In the genomic region with DNA sequence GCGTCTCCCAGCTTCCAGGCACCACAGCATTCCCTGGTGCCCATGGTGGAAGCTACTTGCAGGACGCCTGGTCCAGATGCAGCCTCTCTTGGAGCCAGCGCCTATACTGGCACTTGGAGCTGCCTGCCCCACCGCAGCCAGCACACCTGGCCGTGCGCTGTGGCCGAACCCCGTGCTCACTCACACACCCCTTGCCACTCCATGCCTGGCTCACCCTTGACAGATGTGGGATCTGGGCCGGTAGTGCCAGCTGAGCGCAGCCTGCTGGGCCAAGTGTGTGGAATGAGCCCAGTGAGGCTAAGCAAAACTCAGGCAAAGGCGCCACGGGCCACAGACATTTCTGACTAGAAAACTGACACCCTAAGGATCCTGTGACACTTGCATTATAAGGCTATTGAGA, we compare ENCODE assay signal across 23 cellular contexts.
"Had no signal": no experiment of that assay in that cellular context is flagged by ENCODE, and none has a peak within 500 bp of the region (broad histone marks: within the 10 kb centered on the region; RNA-seq: fewer than 3 reads in every experiment).

No MANE protein-coding gene starts in this region.

- H3K4me3 ChIP-seq: coronary artery, dorsolateral prefrontal cortex had no signal

- DNase-seq: activated CD4-positive, alpha-beta memory T cell treated with anti-CD3 and anti-CD28 coated beads for 36 hours; activated CD4-positive, alpha-beta T cell treated with anti-CD3 and anti-CD28 coated beads for 1 hour; activated CD4-positive, alpha-beta T cell treated with anti-CD3 and anti-CD28 coated beads for 4 hours; activated CD4-positive, alpha-beta T cell treated with anti-CD3 and anti-CD28 coated beads, Interleukin-2, amount 50 U/mL, for 1 hour; activated CD8-positive, alpha-beta memory T cell treated with anti-CD3 and anti-CD28 coated beads, Interleukin-2, amount 10 ng/mL, durations not matched to agents 7 days and 5 days; activated CD8-positive, alpha-beta memory T cell treated with anti-CD3 and anti-CD28 coated beads, Interleukin-2, amount 50 U/mL, for 4 hours; activated CD8-positive, alpha-beta T cell treated with anti-CD3 and anti-CD28 coated beads, Interleukin-2, amount 10 ng/mL, durations not matched to agents 7 days and 5 days; activated effector memory CD4-positive, alpha-beta T cell treated with anti-CD3 and anti-CD28 coated beads, Interleukin-2, amount 50 U/mL, for 16 hours; activated naive CD4-positive, alpha-beta T cell treated with anti-CD3 and anti-CD28 coated beads for 36 hours; activated naive CD8-positive, alpha-beta T cell treated with anti-CD3 and anti-CD28 coated beads for 36 hours; activated naive CD8-positive, alpha-beta T cell treated with anti-CD3 and anti-CD28 coated beads, Interleukin-2, amount 50 U/mL, for 24 hours; activated T-cell treated with anti-CD3 and anti-CD28 coated beads, Interleukin-2, amount 50 U/mL, for 1 hour; activated T-cell treated with anti-CD3 and anti-CD28 coated beads, Interleukin-2, amount 50 U/mL, for 48 hours; brain microvascular endothelial cell; dorsolateral prefrontal cortex; effector memory CD4-positive, alpha-beta T cell; foreskin fibroblast; head of caudate nucleus; T-helper 1 cell; T-helper 17 cell; T1000 had no signal

- H3K27me3 ChIP-seq: brain microvascular endothelial cell, dorsolateral prefrontal cortex had no signal

- H3K36me3 ChIP-seq: brain microvascular endothelial cell had no signal

- H3K27ac ChIP-seq: brain microvascular endothelial cell, coronary artery, dorsolateral prefrontal cortex, VCaP had no signal
